ENCODE assay signal across 8 cellular contexts in the genomic region with DNA sequence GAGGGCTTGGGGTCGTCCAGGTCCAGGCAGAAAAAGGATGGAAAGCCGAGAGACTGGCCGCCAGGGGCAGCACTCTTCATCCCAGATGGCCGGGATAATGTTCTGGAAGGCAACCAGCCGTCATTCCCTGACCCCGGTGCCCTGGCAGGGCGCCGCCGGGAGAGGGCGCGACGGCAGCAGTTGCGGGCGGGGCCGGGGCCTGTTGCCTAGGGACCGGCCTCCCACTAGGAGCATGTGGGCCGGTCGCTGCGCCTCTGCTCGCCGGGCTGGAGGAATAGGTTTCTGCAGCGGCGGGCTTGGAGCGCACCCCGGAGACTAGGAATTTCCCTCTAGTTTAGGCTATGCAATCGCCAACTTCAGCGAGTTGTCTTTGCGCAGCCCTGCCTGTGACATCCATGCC. TPM values are rescaled to one million over a fixed set of nuclear protein-coding genes. Genes with fewer than 3 reads are reported as not detected.
DNase-seq lines count a peak whose midpoint lies in the region; ATAC-seq and TF ChIP-seq lines count a peak whose summit lies in the region.

No MANE protein-coding gene starts in this region.

- CTCF ChIA-PET in RWPE1 (lab: Yijun Ruan, JAX) = interaction anchor here (0.6 to 0.8 kb wide), 4 partner anchors 10 to 118 kb away, joined by 3 to 5 read pairs (median 4); no protein-coding TSS in a partner anchor

- TF ChIP-seq CTCF in RWPE1 (conservative IDR thresholded peaks at IDR 0.05; ENCODE audit: low read depth) = peak; percentile 45

- ATAC-seq in Right ventricle myocardium superior (ENCODE audit: poor library complexity) = peak; percentile 94
- no peak for ATAC-seq in HG03108 (IDR thresholded peaks at IDR 0.05; ENCODE audit: unreplicated experiment)

- peak; percentile 95 for DNase-seq in DMS53 treated with DMSO at 0.1 percent for 48 hours (lab: John Stamatoyannopoulos, UW; ENCODE audit: unreplicated experiment)
- peak; percentile 58 for DNase-seq in RWPE1 (ENCODE audit: low spot score)
- DNase-seq in Right ventricle myocardium superior = peak; percentile 82
- DNase-seq in posterior cingulate gyrus = peak in 9 of 10 donors; percentile 30 to 92 (median 53)
- DNase-seq in activated gamma-delta T cell treated with Interleukin-2 at 50 U/mL for 16 hours = no peak
- no peak for DNase-seq in DMS153 treated with DMSO at 0.1 percent for 48 hours (lab: John Stamatoyannopoulos, UW; ENCODE audit: unreplicated experiment)
- no peak for DNase-seq in NOMO-1 treated with DMSO at 0.1 percent for 48 hours (lab: John Stamatoyannopoulos, UW; ENCODE audit: unreplicated experiment)

- intact Hi-C loops in Right ventricle myocardium superior (cut with DNase I) (no loop called here), posterior cingulate gyrus (cut with DNase I) (no loop called here)

- POLR2A ChIA-PET in RWPE1 (lab: Yijun Ruan, JAX; ENCODE audit: low non-redundant PET) = no interaction called here

- H3K27ac ChIP-seq in RWPE1 = no peak overlapping the region

RNA-seq across cellular contexts. Expression of a gene that starts 11.0 kb away (rescaled TPM):
- total RNA-seq in Right ventricle myocardium superior = not detected

Comparison
In these comparisons a context has a peak if more than half of its experiments do, and no peak if none do; other contexts are left out.
1. DNase-seq: peak in DMS53 treated with DMSO at 0.1 percent for 48 hours (single experiment), RWPE1 (single experiment), Right ventricle myocardium superior (single experiment) and posterior cingulate gyrus (9 of 10); none in activated gamma-delta T cell treated with Interleukin-2 at 50 U/mL for 16 hours (single experiment), DMS153 treated with DMSO at 0.1 percent for 48 hours (single experiment) and NOMO-1 treated with DMSO at 0.1 percent for 48 hours (single experiment).